Comparison of ENCODE assay signal across 9 cellular contexts in the genomic region with DNA sequence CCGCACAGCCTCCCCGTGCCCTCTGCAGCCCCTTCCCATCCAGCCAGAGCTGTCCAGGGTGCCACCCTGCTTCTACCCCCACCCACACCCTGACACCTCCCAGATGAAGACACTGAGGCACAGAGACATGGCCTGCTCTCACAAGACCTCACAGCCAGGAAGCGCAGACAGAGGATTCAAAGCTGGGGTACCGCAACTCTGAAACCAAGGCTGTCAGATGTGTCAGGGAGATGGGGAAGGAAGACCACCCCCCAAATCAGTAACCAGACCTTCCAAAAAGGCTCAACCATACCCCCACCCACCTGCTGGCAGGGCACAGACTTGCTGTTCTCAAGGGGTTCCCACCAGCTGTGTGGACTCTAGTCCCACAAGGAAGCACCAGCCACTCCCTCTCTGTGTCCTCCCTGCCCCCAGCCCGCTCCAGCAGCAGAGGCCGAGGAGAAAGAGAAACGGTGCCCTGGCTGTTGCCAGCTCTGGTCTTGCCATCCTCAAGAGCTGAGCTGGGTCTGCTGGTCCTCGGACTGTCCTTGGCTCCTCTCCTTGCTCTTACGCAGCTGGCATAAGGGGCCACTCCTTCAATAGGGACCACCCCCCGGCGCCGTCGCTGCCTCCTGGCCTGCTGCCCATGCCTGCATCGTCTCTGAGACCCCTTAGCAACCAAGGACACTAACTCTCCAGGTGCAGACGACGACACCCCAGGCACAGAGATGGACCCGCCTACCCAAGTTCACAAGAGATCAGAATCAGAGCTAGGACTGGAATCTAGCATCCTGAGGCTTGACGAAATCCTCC. TPM values are rescaled to one million over a fixed set of nuclear protein-coding genes. Genes with fewer than 3 reads are reported as not detected.
DNase-seq lines count a peak whose midpoint lies in the region; ATAC-seq lines count a peak whose summit lies in the region.
"Had no signal": no experiment of that assay in that cellular context is flagged by ENCODE, and none has a peak within 500 bp of the region (broad histone marks: within the 10 kb centered on the region; RNA-seq: fewer than 3 reads in every experiment).

No MANE protein-coding gene starts in this region.

- intact Hi-C loops in activated CD4-positive, alpha-beta T cell treated with anti-CD3 and anti-CD28 coated beads, Interleukin-2, amount 10 ng/mL, durations not matched to agents 24 days and 14 days (cut with micrococcal nuclease), result loop anchor here (1.0 to 10.0 kb wide), 8 partner anchors 48 to 872 kb away; partner anchors contain the start of gene COL27A1

- H3K9ac ChIP-seq in iPS-20b (ENCODE audit: low read depth, low read length), result peak overlapping the region; percentile 76; the same call in 1 of the 2 replicates

- H3K4me1 Mint-ChIP-seq in activated CD4-positive, alpha-beta T cell treated with anti-CD3 and anti-CD28 coated beads, Interleukin-2, amount 10 ng/mL, durations not matched to agents 24 days and 14 days, result peaks cover 64% of the 10 kb centered on the region
- H3K4me1 Mint-ChIP-seq in activated naive CD8-positive, alpha-beta T cell treated with anti-CD3 and anti-CD28 coated beads for 36 hours, result peaks cover 53% of the 10 kb centered on the region
- H3K4me1 Mint-ChIP-seq in stimulated activated naive B cell treated with anti-CD40 and anti-IgM and Interleukin-4, amounts not matched to agents 10 μg/mL and 1 μg/mL and 100 μg/mL, for 72 hours, result peaks cover 58 to 85% of the 10 kb centered on the region in 2 donors

- peaks cover 59% of the 10 kb centered on the region for H3K36me3 Mint-ChIP-seq in activated CD4-positive, alpha-beta T cell treated with anti-CD3 and anti-CD28 coated beads, Interleukin-2, amount 10 ng/mL, durations not matched to agents 24 days and 14 days (ENCODE audit: low read depth)
- H3K36me3 Mint-ChIP-seq in activated naive CD8-positive, alpha-beta T cell treated with anti-CD3 and anti-CD28 coated beads for 36 hours, result peaks cover 82% of the 10 kb centered on the region
- H3K36me3 Mint-ChIP-seq in stimulated activated naive B cell treated with anti-CD40 and anti-IgM and Interleukin-4, amounts not matched to agents 10 μg/mL and 1 μg/mL and 100 μg/mL, for 72 hours, result peaks cover 43 to 75% of the 10 kb centered on the region in 2 donors

- no peaks in the 10 kb centered on the region for H3K36me3 ChIP-seq in iPS-20b (ENCODE audit: insufficient read depth, low read depth, low read length)

- H3K27ac Mint-ChIP-seq in activated CD4-positive, alpha-beta T cell treated with anti-CD3 and anti-CD28 coated beads, Interleukin-2, amount 10 ng/mL, durations not matched to agents 24 days and 14 days, result peak overlapping the region; percentile 93
- peak overlapping the region; percentile 99 for H3K27ac Mint-ChIP-seq in activated naive CD8-positive, alpha-beta T cell treated with anti-CD3 and anti-CD28 coated beads for 36 hours
- H3K27ac Mint-ChIP-seq in stimulated activated naive B cell treated with anti-CD40 and anti-IgM and Interleukin-4, amounts not matched to agents 10 μg/mL and 1 μg/mL and 100 μg/mL, for 72 hours, result peak overlapping the region; percentile 98

- H3K4me1 ChIP-seq in iPS-20b (ENCODE audit: insufficient read depth, low read length), result peaks cover 64% of the 10 kb centered on the region

- H3K9me3 ChIP-seq in iPS-20b (ENCODE audit: insufficient read depth, low read depth, low read length), result no peaks in the 10 kb centered on the region

- H3K27me3 ChIP-seq in iPS-20b (ENCODE audit: insufficient read depth, low read length), result no peaks in the 10 kb centered on the region

- peak overlapping the region; percentile 66 for H3K4me3 ChIP-seq in iPS-20b (ENCODE audit: low read length)

- peak; percentile 78 for DNase-seq in activated CD4-positive, alpha-beta T cell treated with anti-CD3 and anti-CD28 coated beads, Interleukin-2, amount 10 ng/mL, durations not matched to agents 24 days and 14 days
- no peak for DNase-seq in activated CD4-positive, alpha-beta T cell treated with anti-CD3 and anti-CD28 coated beads for 48 hours
- DNase-seq in activated naive CD8-positive, alpha-beta T cell treated with anti-CD3 and anti-CD28 coated beads for 36 hours, result no peak
- DNase-seq in stimulated activated naive B cell treated with anti-CD40 and anti-IgM and Interleukin-4, amounts not matched to agents 10 μg/mL and 1 μg/mL and 100 μg/mL, for 72 hours, result no peak
- no peak for DNase-seq in stimulated activated CD4-positive, alpha-beta T cell treated with anti-CD3 and anti-CD28 coated beads, Interleukin-12 subunit alpha, Interleukin-12 subunit beta, amount 100 ng/mL, for 4 hours

- H3K9me3 Mint-ChIP-seq in activated CD4-positive, alpha-beta T cell treated with anti-CD3 and anti-CD28 coated beads, Interleukin-2, amount 10 ng/mL, durations not matched to agents 24 days and 14 days, result no peaks in the 10 kb centered on the region
- no peaks in the 10 kb centered on the region for H3K9me3 Mint-ChIP-seq in activated naive CD8-positive, alpha-beta T cell treated with anti-CD3 and anti-CD28 coated beads for 36 hours
- no peaks in the 10 kb centered on the region for H3K9me3 Mint-ChIP-seq in stimulated activated naive B cell treated with anti-CD40 and anti-IgM and Interleukin-4, amounts not matched to agents 10 μg/mL and 1 μg/mL and 100 μg/mL, for 72 hours

- peak overlapping the region; percentile 96 for H3K4me3 Mint-ChIP-seq in activated CD4-positive, alpha-beta T cell treated with anti-CD3 and anti-CD28 coated beads, Interleukin-2, amount 10 ng/mL, durations not matched to agents 24 days and 14 days
- H3K4me3 Mint-ChIP-seq in activated naive CD8-positive, alpha-beta T cell treated with anti-CD3 and anti-CD28 coated beads for 36 hours, result peak overlapping the region; percentile 98
- peak overlapping the region; percentile 93 to 99 for H3K4me3 Mint-ChIP-seq in stimulated activated naive B cell treated with anti-CD40 and anti-IgM and Interleukin-4, amounts not matched to agents 10 μg/mL and 1 μg/mL and 100 μg/mL, for 72 hours

- no peak overlapping the region for H3K27ac ChIP-seq in iPS-20b (ENCODE audit: low read length)

- H3K27me3 Mint-ChIP-seq in activated CD4-positive, alpha-beta T cell treated with anti-CD3 and anti-CD28 coated beads, Interleukin-2, amount 10 ng/mL, durations not matched to agents 24 days and 14 days, result no peaks in the 10 kb centered on the region
- H3K27me3 Mint-ChIP-seq in activated naive CD8-positive, alpha-beta T cell treated with anti-CD3 and anti-CD28 coated beads for 36 hours, result peaks cover 3% of the 10 kb centered on the region
- H3K27me3 Mint-ChIP-seq in stimulated activated naive B cell treated with anti-CD40 and anti-IgM and Interleukin-4, amounts not matched to agents 10 μg/mL and 1 μg/mL and 100 μg/mL, for 72 hours, result no peaks in the 10 kb centered on the region

- no peak for ATAC-seq in stimulated activated naive B cell treated with anti-CD40 and anti-IgM and Interleukin-4, amounts not matched to agents 10 μg/mL and 1 μg/mL and 100 μg/mL, for 72 hours (replicated peaks)
- no peak for ATAC-seq in GM21717 (IDR thresholded peaks at IDR 0.05; ENCODE audit: unreplicated experiment)
- ATAC-seq in GM19351 (IDR thresholded peaks at IDR 0.05; ENCODE audit: unreplicated experiment), result no peak

RNA-seq across cellular contexts. Expression of gene AKNA, which starts 0.7 kb away (rescaled TPM):
- 149 and 150 TPM in 2 replicates for total RNA-seq in activated CD4-positive, alpha-beta T cell treated with anti-CD3 and anti-CD28 coated beads, Interleukin-2, amount 10 ng/mL, durations not matched to agents 24 days and 14 days
- 100 to 1,000 TPM; 129 to 130 TPM for total RNA-seq in activated naive CD8-positive, alpha-beta T cell treated with anti-CD3 and anti-CD28 coated beads for 36 hours

RNA-seq across cellular contexts. Expression of gene ORM2, which starts 57.4 kb away (rescaled TPM):
- total RNA-seq in activated CD4-positive, alpha-beta T cell treated with anti-CD3 and anti-CD28 coated beads, Interleukin-2, amount 10 ng/mL, durations not matched to agents 24 days and 14 days, result not detected in 2 replicates
- total RNA-seq in activated naive CD8-positive, alpha-beta T cell treated with anti-CD3 and anti-CD28 coated beads for 36 hours, result not detected
- total RNA-seq: Daoy had no signal
